17 cellular contexts compared by ENCODE assay signal in the genomic region with DNA sequence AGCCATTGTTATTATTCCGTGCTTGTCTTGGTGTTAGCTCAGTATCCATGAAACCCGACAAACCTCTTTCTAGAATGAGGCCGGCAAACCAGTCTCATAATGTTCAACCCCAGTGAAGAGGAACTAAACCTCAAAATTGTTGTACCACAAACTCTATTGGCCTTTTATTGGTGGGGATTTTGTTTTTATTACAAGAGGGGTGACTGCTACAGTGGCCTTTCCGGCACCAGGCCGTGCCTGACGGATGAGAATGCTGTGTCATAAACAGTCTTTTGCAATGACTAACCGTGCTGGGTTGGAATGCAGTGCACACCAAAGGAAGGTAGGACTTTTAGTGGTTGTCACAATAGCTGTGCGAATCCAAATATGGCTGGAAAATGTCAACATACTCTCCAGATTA.
DNase-seq lines count a peak whose midpoint lies in the region; ATAC-seq and TF ChIP-seq lines count a peak whose summit lies in the region.
"Had no signal": no experiment of that assay in that cellular context is flagged by ENCODE, and none has a peak within 500 bp of the region (broad histone marks: within the 10 kb centered on the region; RNA-seq: fewer than 3 reads in every experiment).

No MANE protein-coding gene starts in this region.

- DNase-seq in EH (ENCODE audit: low read depth) (peak; percentile 87), M059J (ENCODE audit: low read depth) (peak; percentile 92), dermis microvascular lymphatic vessel endothelial cell (ENCODE audit: low read depth in 2 of 2) (peak; percentile 61 to 70), nephron progenitor cell (no peak), cerebellar cortex (ENCODE audit: low spot score) (no peak), iPS-NIHi11 (ENCODE audit: low spot score) (no peak), ureter (ENCODE audit: low spot score) (no peak)
- DNase-seq: activated naive CD4-positive, alpha-beta T cell; GDM1; immature natural killer cell; naive thymus-derived CD4-positive, alpha-beta T cell; NCI-H526; Peyer's patch; stimulated activated naive CD4-positive, alpha-beta T cell treated with Interleukin-2 at 50 U/mL for 16 hours; T1000 had no signal

- ATAC-seq in HG03135 (IDR thresholded peaks at IDR 0.05; ENCODE audit: unreplicated experiment), result no peak
- ATAC-seq: naive thymus-derived CD4-positive, alpha-beta T cell had no signal

- no peak overlapping the region for H3K4me3 Mint-ChIP-seq in nephron progenitor cell
- H3K4me3 Mint-ChIP-seq: CD14-positive monocyte, immature natural killer cell had no signal

- peak overlapping the region; percentile 24 for H3K27ac Mint-ChIP-seq in nephron progenitor cell
- H3K27ac Mint-ChIP-seq: CD14-positive monocyte, immature natural killer cell had no signal

- peaks cover 41% of the 10 kb centered on the region for H3K9me3 Mint-ChIP-seq in nephron progenitor cell
- H3K9me3 Mint-ChIP-seq: immature natural killer cell had no signal

- H3K4me1 Mint-ChIP-seq in nephron progenitor cell, result peaks cover 62% of the 10 kb centered on the region
- H3K4me1 Mint-ChIP-seq: immature natural killer cell had no signal

- TF ChIP-seq CTCF in nephron progenitor cell (IDR thresholded peaks at IDR 0.05), result no peak

- no peaks in the 10 kb centered on the region for H3K36me3 Mint-ChIP-seq in nephron progenitor cell (ENCODE audit: low read depth)
- H3K36me3 Mint-ChIP-seq: CD14-positive monocyte; immature natural killer cell; naive thymus-derived CD4-positive, alpha-beta T cell had no signal

- no peaks in the 10 kb centered on the region for H3K27me3 Mint-ChIP-seq in nephron progenitor cell (ENCODE audit: low read depth, poor library complexity)

Comparison
In these comparisons a context has a peak if more than half of its experiments do, and no peak if none do; other contexts are left out.
1. DNase-seq: peak in EH (single experiment), M059J (single experiment) and dermis microvascular lymphatic vessel endothelial cell (2 of 2); none in nephron progenitor cell (single experiment), cerebellar cortex (single experiment), iPS-NIHi11 (single experiment) and ureter (single experiment).